Comparison of ENCODE assay signal across 13 cellular contexts in the genomic region with DNA sequence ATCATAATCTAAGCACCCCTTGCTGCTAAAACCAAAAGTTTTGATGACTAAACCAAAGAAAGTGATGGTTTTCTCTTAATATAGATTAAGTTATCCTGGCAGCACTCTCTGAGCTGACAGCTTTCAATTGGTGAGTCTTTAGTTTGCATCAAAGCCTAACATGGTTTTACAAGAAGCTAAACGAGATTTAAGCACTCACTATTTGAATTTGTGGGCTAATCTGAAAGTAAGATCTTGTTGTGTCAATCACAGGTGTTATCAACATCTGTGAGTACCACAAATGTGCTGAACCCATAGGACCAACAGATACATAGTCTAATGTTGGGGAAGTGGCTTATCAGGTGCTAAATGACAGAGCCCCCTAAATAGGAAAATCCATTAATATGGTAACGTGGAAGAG.
DNase-seq lines count a peak whose midpoint lies in the region; ATAC-seq and TF ChIP-seq lines count a peak whose summit lies in the region.
"Had no signal": no experiment of that assay in that cellular context is flagged by ENCODE, and none has a peak within 500 bp of the region (broad histone marks: within the 10 kb centered on the region; RNA-seq: fewer than 3 reads in every experiment).

No MANE protein-coding gene starts in this region.

- peak; percentile 97 for ATAC-seq in GM18502 (IDR thresholded peaks at IDR 0.05; ENCODE audit: poor library complexity, unreplicated experiment)
- ATAC-seq in GM19452 (IDR thresholded peaks at IDR 0.05; ENCODE audit: unreplicated experiment), result peak; percentile 93
- ATAC-seq in HG02852 (IDR thresholded peaks at IDR 0.05; ENCODE audit: unreplicated experiment), result peak; percentile 96
- ATAC-seq in HG03520 (IDR thresholded peaks at IDR 0.05; ENCODE audit: unreplicated experiment), result peak; percentile 94
- no peak for ATAC-seq in omental fat pad (ENCODE audit: low FRiP score)
- ATAC-seq: effector memory CD8-positive, alpha-beta T cell had no signal

- H3K4me3 ChIP-seq in HAP-1, result no peak overlapping the region

- no peaks in the 10 kb centered on the region for H3K36me3 ChIP-seq in HAP-1 (replicated peaks)
- H3K36me3 ChIP-seq: BE2C had no signal

- peaks cover 1% of the 10 kb centered on the region for H3K4me1 ChIP-seq in HAP-1
- H3K4me1 ChIP-seq: BE2C had no signal

- no peak for DNase-seq in HAP-1 (ENCODE audit: low spot score in 2 of 2)
- DNase-seq in NOMO-1 treated with DMSO at 0.1 percent for 48 hours (lab: John Stamatoyannopoulos, UW; ENCODE audit: unreplicated experiment), result no peak
- no peak for DNase-seq in AG20443 (ENCODE audit: low spot score)
- DNase-seq in omental fat pad (ENCODE audit: low spot score), result no peak
- DNase-seq: aorta; BE2C; effector memory CD8-positive, alpha-beta T cell; mesenchymal stem cell; NCI-H1048 had no signal

- no peaks in the 10 kb centered on the region for H3K27me3 ChIP-seq in HAP-1 (ENCODE audit: low read depth)
- H3K27me3 ChIP-seq: BE2C had no signal

- peaks cover 2% of the 10 kb centered on the region; the same call in 1 of the 2 replicates for H3K9me3 ChIP-seq in HAP-1
- H3K9me3 ChIP-seq: BE2C had no signal

- in situ Hi-C loops in HAP-1 (cut with MboI; ENCODE audit: low sequenced_read_pairs), result no loop called here

- TF ChIP-seq CTCF in omental fat pad (IDR thresholded peaks at IDR 0.05), result no peak
